Comparison of ENCODE assay signal across 21 cellular contexts in the genomic region with DNA sequence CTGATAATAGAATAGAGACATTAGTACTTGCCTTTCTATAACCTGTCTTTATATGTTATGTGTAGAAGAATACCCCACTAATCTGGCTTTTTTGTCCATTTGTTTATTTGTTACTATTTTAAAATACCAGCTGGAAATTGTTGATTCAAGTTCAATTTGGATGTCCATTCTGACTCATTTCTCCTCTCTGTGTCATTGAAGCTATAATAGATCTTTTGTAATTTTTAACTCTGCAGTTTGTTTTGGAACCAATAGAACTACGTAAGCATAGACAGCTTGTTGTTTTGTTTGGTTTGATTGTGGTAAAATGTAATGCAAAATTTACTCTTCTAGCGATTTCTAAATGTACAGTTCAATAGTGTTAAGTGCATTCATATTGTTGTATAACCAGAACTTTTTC.
"Had no signal": no experiment of that assay in that cellular context is flagged by ENCODE, and none has a peak within 500 bp of the region (broad histone marks: within the 10 kb centered on the region; RNA-seq: fewer than 3 reads in every experiment).

No MANE protein-coding gene starts in this region.

- H3K27ac ChIP-seq: coronary artery, esophagus muscularis mucosa, foreskin keratinocyte, left ventricle myocardium inferior, ovary, stomach, thoracic aorta, upper lobe of left lung had no signal

- H3K9me3 ChIP-seq: esophagus muscularis mucosa, left ventricle myocardium inferior, ovary, stomach, thoracic aorta, upper lobe of left lung had no signal

- H3K4me1 ChIP-seq: esophagus muscularis mucosa, foreskin keratinocyte, left ventricle myocardium inferior, stomach, upper lobe of left lung had no signal

- H3K4me3 ChIP-seq: coronary artery, esophagus muscularis mucosa, left ventricle myocardium inferior, ovary, stomach, thoracic aorta, upper lobe of left lung had no signal

- DNase-seq: activated CD4-positive, alpha-beta T cell treated with anti-CD3 and anti-CD28 coated beads for 36 hours; activated CD4-positive, alpha-beta T cell treated with anti-CD3 and anti-CD28 coated beads, Interleukin-2, amount 50 U/mL, for 48 hours; activated gamma-delta T cell treated with Interleukin-2 at 50 U/mL for 16 hours; central memory CD4-positive, alpha-beta T cell; effector CD8-positive, alpha-beta T cell; foreskin keratinocyte; kidney glomerular epithelial cell; left ventricle myocardium inferior; mammary epithelial cell; naive thymus-derived CD8-positive, alpha-beta T cell; ovary; stimulated activated CD4-positive, alpha-beta T cell treated with anti-CD3 and anti-CD28 coated beads, Interleukin-4, amount 100 ng/mL, for 24 hours; stomach; upper lobe of left lung had no signal

- H3K27me3 ChIP-seq: esophagus muscularis mucosa, foreskin keratinocyte, ovary, stomach, upper lobe of left lung had no signal

- ATAC-seq: activated CD4-positive, alpha-beta T cell treated with anti-CD3 and anti-CD28 coated beads for 36 hours; activated naive CD4-positive, alpha-beta T cell treated with anti-CD3 and anti-CD28 coated beads, Interleukin-2, amount 50 U/mL, for 72 hours; foreskin keratinocyte; naive thymus-derived CD8-positive, alpha-beta T cell; sciatic nerve; stimulated activated effector memory CD8-positive, alpha-beta T cell treated with anti-CD3 and anti-CD28 coated beads, Interleukin-12 subunit alpha, Interleukin-12 subunit beta, amount 100 ng/mL, for 72 hours; WTC11 had no signal

- H3K36me3 ChIP-seq: esophagus muscularis mucosa, left ventricle myocardium inferior, ovary, stomach, thoracic aorta, upper lobe of left lung had no signal
